In the genomic region with DNA sequence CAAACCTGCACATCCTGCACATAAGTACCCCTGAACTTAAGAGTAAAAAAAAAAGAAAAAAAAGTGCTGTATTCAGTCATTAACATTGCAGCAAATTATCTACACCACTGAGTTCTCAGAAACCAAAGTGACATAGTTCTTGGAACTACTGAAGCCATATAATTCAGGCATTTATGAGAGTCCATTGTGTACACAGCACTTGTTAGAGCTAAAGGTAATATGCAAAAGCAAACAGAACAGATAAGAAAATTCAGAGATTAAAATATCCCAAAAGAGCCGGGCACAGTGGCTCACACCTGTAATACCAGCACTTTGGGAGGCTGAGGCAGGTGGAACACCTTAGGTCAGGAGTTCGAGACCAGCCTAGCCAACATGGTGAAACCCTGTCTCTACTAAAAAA, we compare ENCODE assay signal across 29 cellular contexts.
"Had no signal": no experiment of that assay in that cellular context is flagged by ENCODE, and none has a peak within 500 bp of the region (broad histone marks: within the 10 kb centered on the region; RNA-seq: fewer than 3 reads in every experiment).

No MANE protein-coding gene starts in this region.

- H3K36me3 ChIP-seq: brain microvascular endothelial cell had no signal

- DNase-seq: activated CD4-positive, alpha-beta T cell treated with anti-CD3 and anti-CD28 coated beads, Interleukin-2, amount 10 ng/mL, durations not matched to agents 7 days and 5 days; activated CD4-positive, alpha-beta T cell treated with anti-CD3 and anti-CD28 coated beads, Interleukin-2, amount 50 U/mL, for 48 hours; activated CD8-positive, alpha-beta T cell treated with anti-CD3 and anti-CD28 coated beads, Interleukin-2, amount 10 ng/mL, durations not matched to agents 7 days and 5 days; activated gamma-delta T cell treated with Interleukin-2 at 50 U/mL for 16 hours; activated naive CD4-positive, alpha-beta T cell treated with anti-CD3 and anti-CD28 coated beads for 36 hours; activated naive CD8-positive, alpha-beta T cell treated with anti-CD3 and anti-CD28 coated beads for 36 hours; activated T-cell treated with anti-CD3 and anti-CD28 coated beads for 4 hours; activated T-cell treated with anti-CD3 and anti-CD28 coated beads, Interleukin-2, amount 50 U/mL, for 4 hours; amniotic stem cell; aorta; brain microvascular endothelial cell; central memory CD4-positive, alpha-beta T cell; Kasumi-1; KG1; MM.1S; MV-4-11; NCI-H1092 treated with DMSO at 0.1 percent for 48 hours; NCI-H1417 treated with DMSO at 0.1 percent for 48 hours; NCI-H187 treated with DMSO at 0.1 percent for 48 hours; NCI-H2081; NCI-H2171 treated with DMSO at 0.1 percent for 48 hours; NCI-H2227 treated with DMSO at 0.1 percent for 48 hours; NCI-H446; NCI-H510A treated with DMSO at 0.1 percent for 48 hours; NK-92 treated with Interleukin-12 subunit alpha and Interleukin-12 subunit beta, amount 100 ng/mL, for 24 hours; Right ventricle myocardium superior; SW 1271; T-helper 1 cell; T1000 had no signal

- H3K27me3 ChIP-seq: brain microvascular endothelial cell had no signal

- H3K27ac ChIP-seq: brain microvascular endothelial cell had no signal

- ATAC-seq: activated CD8-positive, alpha-beta T cell treated with anti-CD3 and anti-CD28 coated beads, Interleukin-2, amount 10 ng/mL, durations not matched to agents 7 days and 5 days; activated T-cell treated with anti-CD3 and anti-CD28 coated beads, Interleukin-2, amount 50 U/mL, for 4 hours had no signal
